In the genomic region with DNA sequence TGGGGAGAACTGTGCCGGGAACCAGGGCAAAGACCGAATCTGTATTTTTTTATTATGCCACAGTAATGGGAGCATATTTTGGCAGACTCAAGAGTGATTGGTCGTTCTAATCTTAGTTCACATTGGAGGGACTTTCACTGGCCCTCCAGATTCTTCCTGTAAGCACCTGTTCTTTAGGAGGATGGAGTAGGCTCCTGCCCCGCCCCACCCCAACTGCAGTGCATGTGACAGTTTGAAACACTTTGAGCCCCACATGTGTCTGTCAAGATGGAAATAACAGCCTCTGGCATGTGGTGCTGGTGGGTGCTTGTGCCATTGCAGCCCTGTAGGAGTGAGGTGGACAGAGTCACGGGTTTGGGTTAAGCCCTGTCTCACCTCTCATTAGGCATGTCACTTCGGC, we compare ENCODE assay signal across 1 cellular context.
A peak's percentile ranks its signal among the peaks of the same experiment; 100 is the strongest.
TF ChIP-seq lines count a peak whose summit lies in the region.

No MANE protein-coding gene starts in this region.

TF ChIP-seq in K562, 482 proteins besides CTCF, POLR2A, EP300 and RAD21:
- TF ChIP-seq ZNF444 (CRISPR knock-in tag; IDR thresholded peaks at IDR 0.05) (no peak), PKNOX1 (IDR thresholded peaks at IDR 0.05) (0 out of 2 replicates have a peak, but pooled peaks have one; percentile 14), TBL1XR1 (IDR thresholded peaks at IDR 0.05; ENCODE audit: low read length in 2 of 2) (no peak), POLR2H (tag; IDR thresholded peaks at IDR 0.05; ENCODE audit: low read depth) (no peak)
TF ChIP-seq in K562: peak in this region for 1.
